Comparison of ENCODE assay signal across 8 cellular contexts in genomic region chr10:114458955-114459354, GRCh38. TPM values are rescaled to one million over a fixed set of nuclear protein-coding genes. Genes with fewer than 3 reads are reported as not detected.
DNase-seq lines count a peak whose midpoint lies in the region; ATAC-seq and TF ChIP-seq lines count a peak whose summit lies in the region.

No MANE protein-coding gene starts in this region.

- H3K36me3 ChIP-seq in mucosa of descending colon (ENCODE audit: low read depth) = no peaks in the 10 kb centered on the region

- no peaks in the 10 kb centered on the region for H3K4me1 ChIP-seq in mucosa of descending colon (ENCODE audit: low read depth)

- ATAC-seq in GM19463 (IDR thresholded peaks at IDR 0.05; ENCODE audit: unreplicated experiment) (peak; percentile 60), mucosa of descending colon (peak; percentile 84), GM18868 (IDR thresholded peaks at IDR 0.05; ENCODE audit: unreplicated experiment) (no peak), GM18861 (IDR thresholded peaks at IDR 0.05; ENCODE audit: unreplicated experiment) (no peak)

- DNase-seq in COLO829 (ENCODE audit: low spot score) (peak; percentile 58), NOMO-1 (lab: John Stamatoyannopoulos, UW; ENCODE audit: unreplicated experiment in 2 of 2) (peak; percentile 38 to 39), cardiac fibroblast (ENCODE audit: low read depth in 2 of 2) (peak; percentile 38 to 48), mucosa of descending colon (peak; percentile 51 to 61 (median 60)), NCI-H2107 treated with DMSO at 0.1 percent for 48 hours (lab: John Stamatoyannopoulos, UW; ENCODE audit: unreplicated experiment) (no peak)

- intact Hi-C loops in mucosa of descending colon (cut with DNase I, micrococcal nuclease) = no loop called here

- H3K4me3 ChIP-seq in cardiac fibroblast (replicated peaks in 1 of 2; ENCODE audit: low read depth in 2 of 2, low read length in 2 of 2) (no peak overlapping the region), mucosa of descending colon (no peak overlapping the region)

- TF ChIP-seq CTCF in cardiac fibroblast (IDR thresholded peaks at IDR 0.05; ENCODE audit: low read depth, low read length) (peak; percentile 38), mucosa of descending colon (IDR thresholded peaks at IDR 0.05) (no peak)

- no peaks in the 10 kb centered on the region for H3K9me3 ChIP-seq in mucosa of descending colon

RNA-seq across cellular contexts. Expression of gene AFAP1L2, which starts 54.7 kb away (rescaled TPM):
- 10 to 100 TPM in 2 of 3 donors, 1 to 10 TPM in 1; 6.7 to 23.4 (median 11.6) TPM for total RNA-seq in mucosa of descending colon

Comparison
In these comparisons a context has a peak if more than half of its experiments do, and no peak if none do; other contexts are left out.
1. ATAC-seq: peak in GM19463 (single experiment) and mucosa of descending colon (single experiment); none in GM18868 (single experiment) and GM18861 (single experiment).